ENCODE assay signal across 27 cellular contexts in genomic region chr10:96904648-96905047, GRCh38.
"Had no signal": no experiment of that assay in that cellular context is flagged by ENCODE, and none has a peak within 500 bp of the region (broad histone marks: within the 10 kb centered on the region; RNA-seq: fewer than 3 reads in every experiment).

No MANE protein-coding gene starts in this region.

- H3K4me3 ChIP-seq: ascending aorta, cardiac muscle cell, gastrocnemius medialis, left ventricle myocardium inferior, lung, psoas muscle, sigmoid colon, smooth muscle cell, tibial nerve had no signal

- H3K27ac ChIP-seq: ascending aorta, cardiac muscle cell, gastrocnemius medialis, left ventricle myocardium inferior, parathyroid adenoma, psoas muscle, sigmoid colon, tibial nerve, VCaP had no signal

- H3K9me3 ChIP-seq: ascending aorta, gastrocnemius medialis, left ventricle myocardium inferior, psoas muscle, sigmoid colon, tibial nerve had no signal

- DNase-seq: activated CD4-positive, alpha-beta T cell treated with anti-CD3 and anti-CD28 coated beads for 48 hours; activated CD4-positive, alpha-beta T cell treated with anti-CD3 and anti-CD28 coated beads, Interleukin-2, amount 50 U/mL, for 48 hours; activated CD8-positive, alpha-beta memory T cell treated with anti-CD3 and anti-CD28 coated beads for 24 hours; activated effector memory CD4-positive, alpha-beta T cell treated with Interleukin-2 at 50 U/mL for 16 hours; activated naive CD4-positive, alpha-beta T cell treated with Interleukin-2 at 50 U/mL for 16 hours; activated naive CD8-positive, alpha-beta T cell treated with anti-CD3 and anti-CD28 coated beads, Interleukin-2, amount 10 ng/mL, durations not matched to agents 7 days and 5 days; cortex of kidney; effector memory CD8-positive, alpha-beta T cell; erythroblast; gastrocnemius medialis; glutamatergic neuron; islet precursor cell; left ventricle myocardium inferior; mesendoderm; psoas muscle; sigmoid colon; stimulated activated CD4-positive, alpha-beta T cell treated with anti-CD3 and anti-CD28 coated beads, Interleukin-15, amount 100 ng/mL, for 24 hours; stimulated activated CD4-positive, alpha-beta T cell treated with anti-CD3 and anti-CD28 coated beads, Interleukin-2, amount 100 ng/mL, for 24 hours; stimulated activated naive CD4-positive, alpha-beta T cell had no signal

- H3K36me3 ChIP-seq: ascending aorta, gastrocnemius medialis had no signal

- H3K27me3 ChIP-seq: ascending aorta, cardiac muscle cell, gastrocnemius medialis, sigmoid colon, tibial nerve had no signal

- ATAC-seq: effector memory CD8-positive, alpha-beta T cell; gastrocnemius medialis; natural killer cell treated with Interleukin-12 subunit alpha and Interleukin-12 subunit beta and Interleukin-15 and Interleukin-18, amount 100 ng/mL, for 72 hours; psoas muscle had no signal
